10 cellular contexts compared by ENCODE assay signal in the genomic region with DNA sequence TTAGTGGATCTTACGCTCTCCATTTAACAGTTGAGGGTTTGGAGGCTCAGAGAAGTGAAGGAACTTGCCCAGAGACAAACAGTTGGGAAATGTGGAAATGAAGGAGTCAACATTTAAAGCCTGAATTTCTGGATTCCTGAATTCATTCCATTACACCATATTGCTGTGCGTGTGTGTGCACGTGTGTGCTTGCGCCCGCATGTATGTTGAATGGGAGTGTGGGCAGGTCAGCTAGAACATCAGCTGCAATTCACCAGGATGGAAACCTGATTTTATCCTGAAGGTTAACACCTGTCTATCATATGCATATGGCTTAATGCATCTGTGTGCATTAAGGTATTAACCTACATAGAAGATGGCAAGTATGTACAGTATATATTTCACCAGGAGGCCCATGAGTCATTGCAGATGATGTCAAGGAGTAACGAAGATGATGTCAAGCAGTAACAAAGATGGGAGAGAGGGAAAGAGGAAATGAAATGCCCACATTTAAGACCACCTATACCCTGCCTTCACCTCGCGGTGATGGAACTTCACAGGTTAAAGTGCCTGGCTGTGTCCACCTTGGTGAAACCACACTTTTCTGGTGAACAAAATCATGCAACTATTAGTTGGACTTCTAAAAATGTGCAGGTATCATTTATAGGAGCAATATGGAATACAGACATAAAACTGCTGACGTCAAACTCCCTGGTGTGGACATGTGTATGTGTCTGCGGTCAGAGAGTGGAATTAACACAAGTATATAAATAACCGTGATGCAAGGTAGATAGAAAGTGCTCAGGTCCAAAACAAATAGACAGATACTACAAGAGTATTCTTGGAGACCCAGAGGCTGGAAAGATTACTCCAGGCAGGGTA. TPM values are rescaled to one million over a fixed set of nuclear protein-coding genes. Genes with fewer than 3 reads are reported as not detected.
DNase-seq lines count a peak whose midpoint lies in the region; ATAC-seq and TF ChIP-seq lines count a peak whose summit lies in the region.
"Had no signal": no experiment of that assay in that cellular context is flagged by ENCODE, and none has a peak within 500 bp of the region (broad histone marks: within the 10 kb centered on the region; RNA-seq: fewer than 3 reads in every experiment).

No MANE protein-coding gene starts in this region.

- TF ChIP-seq POLR2A in stomach (IDR thresholded peaks at IDR 0.05) (no peak), prostate gland (IDR thresholded peaks at IDR 0.05) (no peak)

- H3K36me3 Mint-ChIP-seq in activated T-cell treated with anti-CD3 and anti-CD28 coated beads, Interleukin-2, amount 50 U/mL, for 24 hours (ENCODE audit: low read depth): no peaks in the 10 kb centered on the region
- peaks cover 2% of the 10 kb centered on the region for H3K36me3 Mint-ChIP-seq in activated T-helper 1 cell treated with anti-CD3 and anti-CD28 coated beads, Interleukin-12 subunit alpha, Interleukin-12 subunit beta, Interleukin-2, Interleukin-4 antibody, amounts not matched to agents 30 ng/mL and 10 ng/mL and 1 ng/mL, durations not matched to agents 14 hours and 24 hours and 36 hours (ENCODE audit: low read depth)
- H3K36me3 Mint-ChIP-seq in immature natural killer cell: no peaks in the 10 kb centered on the region

- H3K36me3 ChIP-seq in stomach: no peaks in the 10 kb centered on the region
- H3K36me3 ChIP-seq in prostate gland: no peaks in the 10 kb centered on the region

- DNase-seq in activated T-cell treated with anti-CD3 and anti-CD28 coated beads, Interleukin-2, amount 50 U/mL, for 24 hours: no peak
- DNase-seq in activated T-cell treated with anti-CD3 and anti-CD28 coated beads for 4 hours: no peak
- DNase-seq in activated T-helper 1 cell treated with anti-CD3 and anti-CD28 coated beads, Interleukin-12 subunit alpha, Interleukin-12 subunit beta, Interleukin-2, Interleukin-4 antibody, amounts not matched to agents 30 ng/mL and 10 ng/mL and 1 ng/mL, durations not matched to agents 14 hours and 24 hours and 36 hours (ENCODE audit: low spot score): no peak
- DNase-seq in immature natural killer cell: no peak
- DNase-seq in stomach: no peak
- no peak for DNase-seq in superior temporal gyrus (ENCODE audit: extremely low spot score)
- no peak for DNase-seq in prostate gland (ENCODE audit: low spot score)
- DNase-seq: effector CD8-positive, alpha-beta T cell; stimulated activated CD4-positive, alpha-beta T cell treated with anti-CD3 and anti-CD28 coated beads, Interleukin-4, amount 100 ng/mL, for 4 hours had no signal

- intact Hi-C loops in activated T-helper 1 cell treated with anti-CD3 and anti-CD28 coated beads, Interleukin-12 subunit alpha, Interleukin-12 subunit beta, Interleukin-2, Interleukin-4 antibody, amounts not matched to agents 30 ng/mL and 10 ng/mL and 1 ng/mL, durations not matched to agents 14 hours and 24 hours and 36 hours (cut with micrococcal nuclease): no loop called here
- intact Hi-C loops in stomach (cut with DNase I; ENCODE audit: low total_unique reads): no loop called here
- intact Hi-C loops in prostate gland (cut with DNase I): no loop called here

- H3K4me3 ChIP-seq in stomach: peak overlapping the region; percentile 57 to 68 (median 61)
- peak overlapping the region in 1 of 2 donors; percentile 47 for H3K4me3 ChIP-seq in prostate gland

- no peaks in the 10 kb centered on the region for H3K9me3 Mint-ChIP-seq in activated T-cell treated with anti-CD3 and anti-CD28 coated beads, Interleukin-2, amount 50 U/mL, for 24 hours
- H3K9me3 Mint-ChIP-seq in activated T-helper 1 cell treated with anti-CD3 and anti-CD28 coated beads, Interleukin-12 subunit alpha, Interleukin-12 subunit beta, Interleukin-2, Interleukin-4 antibody, amounts not matched to agents 30 ng/mL and 10 ng/mL and 1 ng/mL, durations not matched to agents 14 hours and 24 hours and 36 hours: no peaks in the 10 kb centered on the region
- H3K9me3 Mint-ChIP-seq in immature natural killer cell: no peaks in the 10 kb centered on the region

- H3K4me1 Mint-ChIP-seq in activated T-cell treated with anti-CD3 and anti-CD28 coated beads, Interleukin-2, amount 50 U/mL, for 24 hours (ENCODE audit: low read depth): peaks cover 10% of the 10 kb centered on the region
- H3K4me1 Mint-ChIP-seq in activated T-helper 1 cell treated with anti-CD3 and anti-CD28 coated beads, Interleukin-12 subunit alpha, Interleukin-12 subunit beta, Interleukin-2, Interleukin-4 antibody, amounts not matched to agents 30 ng/mL and 10 ng/mL and 1 ng/mL, durations not matched to agents 14 hours and 24 hours and 36 hours (ENCODE audit: low read depth): peaks cover 12% of the 10 kb centered on the region
- H3K4me1 Mint-ChIP-seq in immature natural killer cell: peaks cover 8 to 13% of the 10 kb centered on the region in 2 donors

- peak overlapping the region in 1 of 5 donors; percentile 73 for H3K27ac ChIP-seq in stomach
- H3K27ac ChIP-seq in prostate gland: no peak overlapping the region

- H3K27ac Mint-ChIP-seq in activated T-cell treated with anti-CD3 and anti-CD28 coated beads, Interleukin-2, amount 50 U/mL, for 24 hours: no peak overlapping the region
- H3K27ac Mint-ChIP-seq in activated T-helper 1 cell treated with anti-CD3 and anti-CD28 coated beads, Interleukin-12 subunit alpha, Interleukin-12 subunit beta, Interleukin-2, Interleukin-4 antibody, amounts not matched to agents 30 ng/mL and 10 ng/mL and 1 ng/mL, durations not matched to agents 14 hours and 24 hours and 36 hours: no peak overlapping the region
- no peak overlapping the region for H3K27ac Mint-ChIP-seq in immature natural killer cell

- peaks cover 48% of the 10 kb centered on the region for H3K27me3 Mint-ChIP-seq in activated T-cell treated with anti-CD3 and anti-CD28 coated beads, Interleukin-2, amount 50 U/mL, for 24 hours
- peaks cover 51% of the 10 kb centered on the region for H3K27me3 Mint-ChIP-seq in activated T-helper 1 cell treated with anti-CD3 and anti-CD28 coated beads, Interleukin-12 subunit alpha, Interleukin-12 subunit beta, Interleukin-2, Interleukin-4 antibody, amounts not matched to agents 30 ng/mL and 10 ng/mL and 1 ng/mL, durations not matched to agents 14 hours and 24 hours and 36 hours (ENCODE audit: insufficient read depth)
- H3K27me3 Mint-ChIP-seq in immature natural killer cell (ENCODE audit: low read depth in 3 of 3): peaks cover 5 to 22% (median 19%) of the 10 kb centered on the region in 3 donors

- peaks cover 13 to 21% (median 16%) of the 10 kb centered on the region in 4 donors for H3K4me1 ChIP-seq in stomach
- H3K4me1 ChIP-seq in prostate gland (replicated peaks): no peaks in the 10 kb centered on the region

- ATAC-seq in HG02840 (IDR thresholded peaks at IDR 0.05; ENCODE audit: low FRiP score, unreplicated experiment): no peak

- no peak for TF ChIP-seq EP300 in stomach (IDR thresholded peaks at IDR 0.05)

- WGBS in stomach, 5 donors: 78 to 83% (median 79%) methylated on average over 11 of the region's 11 CpGs
- 70% methylated on average over 11 of the region's 11 CpGs for WGBS in prostate gland

- peaks cover 0 to 34% (median 18%) of the 10 kb centered on the region in 3 donors for H3K27me3 ChIP-seq in stomach
- no peaks in the 10 kb centered on the region for H3K27me3 ChIP-seq in prostate gland (replicated peaks; ENCODE audit: insufficient read depth)

- H3K9me3 ChIP-seq in stomach (no peaks in the 10 kb centered on the region), prostate gland (no peaks in the 10 kb centered on the region)

- peak overlapping the region; percentile 61 for H3K4me3 Mint-ChIP-seq in activated T-cell treated with anti-CD3 and anti-CD28 coated beads, Interleukin-2, amount 50 U/mL, for 24 hours
- H3K4me3 Mint-ChIP-seq in activated T-helper 1 cell treated with anti-CD3 and anti-CD28 coated beads, Interleukin-12 subunit alpha, Interleukin-12 subunit beta, Interleukin-2, Interleukin-4 antibody, amounts not matched to agents 30 ng/mL and 10 ng/mL and 1 ng/mL, durations not matched to agents 14 hours and 24 hours and 36 hours: peak overlapping the region; percentile 60
- H3K4me3 Mint-ChIP-seq in immature natural killer cell: peak overlapping the region in 4 of 5 donors; percentile 35 to 54 (median 45)

- no peak for TF ChIP-seq CTCF in stomach (IDR thresholded peaks at IDR 0.05)
- no peak for TF ChIP-seq CTCF in prostate gland (IDR thresholded peaks at IDR 0.05)

RNA-seq across cellular contexts. Expression of a gene that starts 0.8 kb away (rescaled TPM):
- 0.75 and 1.1 TPM in 2 replicates for total RNA-seq in activated T-helper 1 cell treated with anti-CD3 and anti-CD28 coated beads, Interleukin-12 subunit alpha, Interleukin-12 subunit beta, Interleukin-2, Interleukin-4 antibody, amounts not matched to agents 30 ng/mL and 10 ng/mL and 1 ng/mL, durations not matched to agents 14 hours and 24 hours and 36 hours
- polyA plus RNA-seq in immature natural killer cell: under 1 TPM in 1 of 3 donors, not detected in 2; 0.49 TPM
- total RNA-seq in stomach: 10 to 100 TPM in 1 of 5 donors, 1 to 10 TPM in 3, not detected in 1; 4.6 to 28.7 (median 8.4) TPM
- 10 to 100 TPM in 1 of 3 donors, 1 to 10 TPM in 2; 1.8 to 10.0 (median 6.1) TPM for polyA plus RNA-seq in stomach
- total RNA-seq in prostate gland: 10 to 100 TPM in 1 of 2 donors, 1 to 10 TPM in 1; 5.8 to 12.3 TPM

RNA-seq across cellular contexts. Expression of a gene that starts 14.9 kb away (rescaled TPM):
- total RNA-seq in activated T-helper 1 cell treated with anti-CD3 and anti-CD28 coated beads, Interleukin-12 subunit alpha, Interleukin-12 subunit beta, Interleukin-2, Interleukin-4 antibody, amounts not matched to agents 30 ng/mL and 10 ng/mL and 1 ng/mL, durations not matched to agents 14 hours and 24 hours and 36 hours: 16.9 and 19.5 TPM in 2 replicates
- polyA plus RNA-seq in immature natural killer cell (10 to 100 TPM; 14.2 to 19.5 (median 14.9) TPM), stomach (10 to 100 TPM in 1 of 3 donors, 1 to 10 TPM in 2; 5.9 to 13.3 (median 7.9) TPM)
- total RNA-seq in stomach (10 to 100 TPM in 4 of 5 donors, 1 to 10 TPM in 1; 6.4 to 40.3 (median 24.1) TPM), prostate gland (1 to 10 TPM; 4.4 to 8.6 TPM)

RNA-seq across cellular contexts. Expression of a gene that starts 49.9 kb away (rescaled TPM):
- 8.6 and 10.6 TPM in 2 replicates for total RNA-seq in activated T-helper 1 cell treated with anti-CD3 and anti-CD28 coated beads, Interleukin-12 subunit alpha, Interleukin-12 subunit beta, Interleukin-2, Interleukin-4 antibody, amounts not matched to agents 30 ng/mL and 10 ng/mL and 1 ng/mL, durations not matched to agents 14 hours and 24 hours and 36 hours
- polyA plus RNA-seq in immature natural killer cell (10 to 100 TPM; 13.5 to 28.6 (median 22.2) TPM), stomach (10 to 100 TPM; 11.5 to 15.0 (median 13.0) TPM)
- total RNA-seq in stomach (10 to 100 TPM in 1 of 5 donors, 1 to 10 TPM in 4; 1.8 to 18.7 (median 7.0) TPM), prostate gland (10 to 100 TPM; 32.1 to 39.3 TPM)
